9 cellular contexts compared by ENCODE assay signal in genomic region chr2:100919316-100919715, GRCh38.
DNase-seq lines count a peak whose midpoint lies in the region; ATAC-seq and TF ChIP-seq lines count a peak whose summit lies in the region.
"Had no signal": no experiment of that assay in that cellular context is flagged by ENCODE, and none has a peak within 500 bp of the region (broad histone marks: within the 10 kb centered on the region; RNA-seq: fewer than 3 reads in every experiment).

No MANE protein-coding gene starts in this region.

- no peaks in the 10 kb centered on the region for H3K36me3 ChIP-seq in endodermal cell (ENCODE audit: control insufficient read depth, insufficient read depth, low read length)
- peaks cover under 1% of the 10 kb centered on the region for H3K36me3 ChIP-seq in thoracic aorta
- H3K36me3 ChIP-seq in Peyer's patch, result no peaks in the 10 kb centered on the region

- DNase-seq in natural killer cell, result no peak
- DNase-seq in natural killer cell treated with Interleukin-12 subunit alpha and Interleukin-12 subunit beta and Interleukin-15 and Interleukin-18, amount 100 ng/mL, for 72 hours (ENCODE audit: low spot score), result no peak
- DNase-seq in LNCaP clone FGC (ENCODE audit: low read depth), result no peak
- peak; percentile 80 for DNase-seq in endodermal cell
- no peak for DNase-seq in thoracic aorta (ENCODE audit: low spot score)
- no peak for DNase-seq in SK-N-DZ (ENCODE audit: low spot score)
- DNase-seq in Peyer's patch, result no peak
- DNase-seq: NCI-H2227 treated with DMSO at 0.1 percent for 48 hours had no signal

- peaks cover 3% of the 10 kb centered on the region in 2 donors for H3K9me3 Mint-ChIP-seq in natural killer cell
- H3K9me3 Mint-ChIP-seq in natural killer cell treated with Interleukin-12 subunit alpha and Interleukin-12 subunit beta and Interleukin-15 and Interleukin-18, amount 100 ng/mL, for 72 hours, result no peaks in the 10 kb centered on the region
- peaks cover 3% of the 10 kb centered on the region for H3K9me3 Mint-ChIP-seq in endodermal cell

- H3K27ac Mint-ChIP-seq in natural killer cell (no peak overlapping the region), endodermal cell (no peak overlapping the region)
- no peak overlapping the region for H3K27ac Mint-ChIP-seq in natural killer cell treated with Interleukin-12 subunit alpha and Interleukin-12 subunit beta and Interleukin-15 and Interleukin-18, amount 100 ng/mL, for 72 hours

- no peak for ATAC-seq in natural killer cell
- no peak for ATAC-seq in natural killer cell treated with Interleukin-12 subunit alpha and Interleukin-12 subunit beta and Interleukin-15 and Interleukin-18, amount 100 ng/mL, for 72 hours
- no peak for ATAC-seq in thoracic aorta (ENCODE audit: insufficient number of reproducible peaks, low FRiP score, low read depth)
- ATAC-seq in HG02610 (IDR thresholded peaks at IDR 0.05; ENCODE audit: unreplicated experiment), result no peak

- H3K4me1 ChIP-seq in endodermal cell (ENCODE audit: control insufficient read depth, insufficient read depth, low read length), result no peaks in the 10 kb centered on the region
- peaks cover 4 to 10% of the 10 kb centered on the region in 2 donors for H3K4me1 ChIP-seq in thoracic aorta (ENCODE audit: control insufficient read depth in 1 of 2, low read depth in 2 of 2)
- no peaks in the 10 kb centered on the region for H3K4me1 ChIP-seq in Peyer's patch

- H3K36me3 Mint-ChIP-seq in natural killer cell (no peaks in the 10 kb centered on the region), endodermal cell (ENCODE audit: low read depth) (no peaks in the 10 kb centered on the region)
- no peaks in the 10 kb centered on the region for H3K36me3 Mint-ChIP-seq in natural killer cell treated with Interleukin-12 subunit alpha and Interleukin-12 subunit beta and Interleukin-15 and Interleukin-18, amount 100 ng/mL, for 72 hours

- H3K27me3 ChIP-seq in endodermal cell (ENCODE audit: control insufficient read depth, insufficient read depth, low read length, poor library complexity, severe bottlenecking) (no peaks in the 10 kb centered on the region), thoracic aorta (replicated peaks; ENCODE audit: insufficient read depth) (no peaks in the 10 kb centered on the region), Peyer's patch (no peaks in the 10 kb centered on the region)

- H3K9ac ChIP-seq in endodermal cell (ENCODE audit: extremely low read depth, low read length, poor library complexity, severe bottlenecking), result no peak overlapping the region

- H3K4me3 Mint-ChIP-seq in natural killer cell (no peak overlapping the region), endodermal cell (no peak overlapping the region)
- H3K4me3 Mint-ChIP-seq in natural killer cell treated with Interleukin-12 subunit alpha and Interleukin-12 subunit beta and Interleukin-15 and Interleukin-18, amount 100 ng/mL, for 72 hours, result no peak overlapping the region

- 58 to 59% methylated on average over 13 to 16 of the region's 16 CpGs for WGBS in endodermal cell (ENCODE audit: insufficient coverage in 1 of 2, insufficient read length in 1 of 2), 2 experiments

- no peak for TF ChIP-seq POLR2A in Peyer's patch (IDR thresholded peaks at IDR 0.05)

- no peaks in the 10 kb centered on the region for H3K4me1 Mint-ChIP-seq in natural killer cell
- H3K4me1 Mint-ChIP-seq in natural killer cell treated with Interleukin-12 subunit alpha and Interleukin-12 subunit beta and Interleukin-15 and Interleukin-18, amount 100 ng/mL, for 72 hours (ENCODE audit: low read depth in 2 of 2), result peaks cover under 1 to 3% of the 10 kb centered on the region in 2 donors
- no peaks in the 10 kb centered on the region for H3K4me1 Mint-ChIP-seq in endodermal cell

- TF ChIP-seq CTCF in natural killer cell (IDR thresholded peaks at IDR 0.05), result peak; percentile 31
- 0 out of 2 replicates have a peak, but pooled peaks have one; percentile 6 for TF ChIP-seq CTCF in LNCaP clone FGC (IDR thresholded peaks at IDR 0.05; ENCODE audit: control insufficient read depth, extremely low read depth, insufficient read depth)
- TF ChIP-seq CTCF in endodermal cell (conservative IDR thresholded peaks at IDR 0.05), result peak; percentile 88
- TF ChIP-seq CTCF in thoracic aorta (IDR thresholded peaks at IDR 0.05), result peak; percentile 27
- TF ChIP-seq CTCF in Peyer's patch (IDR thresholded peaks at IDR 0.05), result peak in 1 of 6 experiments; percentile 10

- intact Hi-C loops in natural killer cell (cut with micrococcal nuclease), result no loop called here

- no peak overlapping the region for H3K4me3 ChIP-seq in LNCaP clone FGC (ENCODE audit: low read depth, low read length)
- no peak overlapping the region for H3K4me3 ChIP-seq in endodermal cell (ENCODE audit: low read length)
- H3K4me3 ChIP-seq in thoracic aorta, result no peak overlapping the region
- no peak overlapping the region for H3K4me3 ChIP-seq in Peyer's patch

- H3K9me3 ChIP-seq in endodermal cell (ENCODE audit: control insufficient read depth, low read length) (no peaks in the 10 kb centered on the region), thoracic aorta (no peaks in the 10 kb centered on the region), Peyer's patch (no peaks in the 10 kb centered on the region)

- H3K27me3 Mint-ChIP-seq in natural killer cell (ENCODE audit: low read depth in 2 of 2) (peaks cover 10 to 37% of the 10 kb centered on the region in 2 donors), endodermal cell (ENCODE audit: insufficient read depth) (no peaks in the 10 kb centered on the region)
- H3K27me3 Mint-ChIP-seq in natural killer cell treated with Interleukin-12 subunit alpha and Interleukin-12 subunit beta and Interleukin-15 and Interleukin-18, amount 100 ng/mL, for 72 hours, result peaks cover 18 to 27% of the 10 kb centered on the region in 2 donors

- H3K27ac ChIP-seq in endodermal cell (ENCODE audit: low read depth, low read length), result no peak overlapping the region
- no peak overlapping the region for H3K27ac ChIP-seq in thoracic aorta
- H3K27ac ChIP-seq in Peyer's patch, result no peak overlapping the region
